ENCODE assay signal across 16 cellular contexts in genomic region chr12:115149685-115150378, GRCh38.
DNase-seq lines count a peak whose midpoint lies in the region; ATAC-seq and TF ChIP-seq lines count a peak whose summit lies in the region.
"Had no signal": no experiment of that assay in that cellular context is flagged by ENCODE, and none has a peak within 500 bp of the region (broad histone marks: within the 10 kb centered on the region; RNA-seq: fewer than 3 reads in every experiment).

No MANE protein-coding gene starts in this region.

- no peaks in the 10 kb centered on the region for H3K9me3 ChIP-seq in mesenchymal stem cell (ENCODE audit: control insufficient read depth, low read length)
- H3K9me3 ChIP-seq: stomach had no signal

- no peak for TF ChIP-seq POLR2A in NB4 (IDR thresholded peaks at IDR 0.05; ENCODE audit: extremely low read depth, insufficient read length)

- H3K4me2 ChIP-seq in mesenchymal stem cell (ENCODE audit: low read length, poor library complexity, severe bottlenecking): no peak overlapping the region

- peak overlapping the region; percentile 55 for H4K8ac ChIP-seq in mesenchymal stem cell (ENCODE audit: low read length)

- 79% methylated on average over 7 of the region's 7 CpGs for WGBS in mesenchymal stem cell

- no peak overlapping the region for H2AFZ ChIP-seq in mesenchymal stem cell (ENCODE audit: low read depth, low read length)

- no peak overlapping the region for H3K27ac ChIP-seq in brain microvascular endothelial cell
- H3K27ac ChIP-seq in mesenchymal stem cell (ENCODE audit: low read length, poor library complexity, severe bottlenecking): no peak overlapping the region
- H3K27ac ChIP-seq: dorsolateral prefrontal cortex had no signal

- H2BK12ac ChIP-seq in mesenchymal stem cell (ENCODE audit: low read length in 2 of 2): peak overlapping the region; percentile 51 to 76

- DNase-seq in Daoy (ENCODE audit: low read depth) (peak; percentile 55), NB4 (ENCODE audit: low read depth) (peak; percentile 5), brain microvascular endothelial cell (peak; percentile 21), mesenchymal stem cell (peak; percentile 84), retina (no peak), ureter (ENCODE audit: low spot score) (no peak)
- no peak for DNase-seq in activated CD4-positive, alpha-beta T cell treated with anti-CD3 and anti-CD28 coated beads, Interleukin-2, amount 50 U/mL, for 1 hour
- DNase-seq: CD8-positive, alpha-beta memory T cell; dorsolateral prefrontal cortex; naive thymus-derived CD8-positive, alpha-beta T cell; NCI-H1694 treated with DMSO at 0.1 percent for 48 hours; NCI-H526 treated with DMSO at 0.1 percent for 48 hours; right cardiac atrium; SHP77; stomach had no signal

- in situ Hi-C loops in brain microvascular endothelial cell (cut with HindIII; ENCODE audit: low pct_ligation_motif_present, low sequenced_read_pairs): loop anchor here (25.0 kb wide), 1 partner anchor 463 kb away; the partner anchor contains the start of gene TBX3

- H3K23ac ChIP-seq in mesenchymal stem cell (ENCODE audit: low read length in 2 of 2): no peak overlapping the region

- H3K27me3 ChIP-seq in brain microvascular endothelial cell (replicated peaks): no peaks in the 10 kb centered on the region
- no peaks in the 10 kb centered on the region for H3K27me3 ChIP-seq in mesenchymal stem cell (ENCODE audit: control insufficient read depth in 1 of 2, insufficient read depth in 1 of 2, low read length in 2 of 2)
- H3K27me3 ChIP-seq: stomach had no signal

- no peak overlapping the region for H2BK5ac ChIP-seq in mesenchymal stem cell (ENCODE audit: low read depth, low read length, poor library complexity, severe bottlenecking)

- H3K79me1 ChIP-seq in mesenchymal stem cell (replicated peaks; ENCODE audit: low read length, poor library complexity, severe bottlenecking): no peaks in the 10 kb centered on the region

- no peak for ATAC-seq in HG02938 (IDR thresholded peaks at IDR 0.05; ENCODE audit: unreplicated experiment)
- ATAC-seq: naive thymus-derived CD8-positive, alpha-beta T cell; right cardiac atrium had no signal

- TF ChIP-seq CTCF in NB4 (IDR thresholded peaks at IDR 0.05; ENCODE audit: low read depth, low read length) (no peak), brain microvascular endothelial cell (IDR thresholded peaks at IDR 0.05; ENCODE audit: low read depth, low read length, missing control alignments) (no peak)

- H3K4me3 ChIP-seq in NB4 (ENCODE audit: low read depth, low read length) (no peak overlapping the region), brain microvascular endothelial cell (ENCODE audit: low read depth, low read length) (no peak overlapping the region), mesenchymal stem cell (ENCODE audit: insufficient read depth in 1 of 2, low read depth in 1 of 2, low read length in 2 of 2) (no peak overlapping the region)
- H3K4me3 ChIP-seq: dorsolateral prefrontal cortex, stomach had no signal

- H3K4me1 ChIP-seq in mesenchymal stem cell (ENCODE audit: control insufficient read depth, insufficient read depth, low read depth, low read length): no peaks in the 10 kb centered on the region
- H3K4me1 ChIP-seq: stomach had no signal

- H3K36me3 ChIP-seq in brain microvascular endothelial cell (replicated peaks): no peaks in the 10 kb centered on the region
- H3K36me3 ChIP-seq in mesenchymal stem cell (ENCODE audit: control insufficient read depth in 1 of 2, insufficient read depth in 2 of 2, low read depth in 1 of 2, low read length in 2 of 2): no peaks in the 10 kb centered on the region
- H3K36me3 ChIP-seq: stomach had no signal

- peak overlapping the region in 1 of 2 experiments; percentile 60 for H3K18ac ChIP-seq in mesenchymal stem cell (ENCODE audit: low read depth in 1 of 2, low read length in 2 of 2)

- no peak overlapping the region for H3K4ac ChIP-seq in mesenchymal stem cell (ENCODE audit: low read depth in 1 of 2, low read length in 2 of 2)

- no peak overlapping the region for H2BK120ac ChIP-seq in mesenchymal stem cell (ENCODE audit: low read depth, low read length)

- no peak overlapping the region for H2AK5ac ChIP-seq in mesenchymal stem cell (ENCODE audit: low read length, severe bottlenecking)

- peak overlapping the region; percentile 11 for H4K91ac ChIP-seq in mesenchymal stem cell (ENCODE audit: low read length)

- H3K14ac ChIP-seq in mesenchymal stem cell (ENCODE audit: low read length in 2 of 2): no peak overlapping the region

- H2BK15ac ChIP-seq in mesenchymal stem cell (ENCODE audit: low read depth, poor library complexity, severe bottlenecking): no peak overlapping the region

- no peak overlapping the region for H3K9ac ChIP-seq in mesenchymal stem cell (ENCODE audit: low read length)

Comparison
In these comparisons a context has a peak if more than half of its experiments do, and no peak if none do; other contexts are left out.
1. DNase-seq: peak in Daoy (single experiment), NB4 (single experiment), brain microvascular endothelial cell (single experiment) and mesenchymal stem cell (single experiment); none in retina (single experiment), ureter (single experiment) and activated CD4-positive, alpha-beta T cell treated with anti-CD3 and anti-CD28 coated beads, Interleukin-2, amount 50 U/mL, for 1 hour (single experiment).